29 cellular contexts compared by ENCODE assay signal in genomic region chrX:39928704-39929439, GRCh38.
DNase-seq lines count a peak whose midpoint lies in the region; ATAC-seq, FAIRE-seq and TF ChIP-seq lines count a peak whose summit lies in the region.
"Had no signal": no experiment of that assay in that cellular context is flagged by ENCODE, and none has a peak within 500 bp of the region (broad histone marks: within the 10 kb centered on the region; RNA-seq: fewer than 3 reads in every experiment).

No MANE protein-coding gene starts in this region.

- no peak for TF ChIP-seq CTCF in A549 (IDR thresholded peaks at IDR 0.05)

- FAIRE-seq in A549 (lab: Jason Lieb, UNC): peak; percentile 89
- FAIRE-seq: A204.1, D721Med, keratinocyte had no signal

- TF ChIP-seq EP300 in A549 (IDR thresholded peaks at IDR 0.05): 0 out of 5 replicates have a peak, but pooled peaks of 1 of the 2 experiments have one; percentile 42

- TF ChIP-seq POLR2A in A549 (IDR thresholded peaks at IDR 0.05; ENCODE audit: low read length): no peak

- CTCF ChIA-PET in A549 (lab: Yijun Ruan, JAX): interaction anchor here (1.2 kb wide), 1 partner anchor 198 kb away, joined by 5 read pairs; no protein-coding TSS in a partner anchor

- TF ChIP-seq RAD21 in A549 (conservative IDR thresholded peaks at IDR 0.05 in 1 of 2, IDR thresholded peaks at IDR 0.05 in 1 of 2): no peak; a peak in 1 of 5 replicates

- H3K9me3 ChIP-seq in A549: no peaks in the 10 kb centered on the region
- H3K9me3 ChIP-seq: SJCRH30 had no signal

- peak overlapping the region; percentile 78 for H3K4me2 ChIP-seq in A549
- H3K4me2 ChIP-seq: GM23338 had no signal

- ATAC-seq in A549: peak; percentile 80 to 85
- peak; percentile 60 for ATAC-seq in esophagus mucosa
- ATAC-seq in HG03108 (IDR thresholded peaks at IDR 0.05; ENCODE audit: unreplicated experiment): no peak
- ATAC-seq: activated T-cell treated with anti-CD3 and anti-CD28 coated beads, Interleukin-2, amount 50 U/mL, for 4 hours; GM23338; naive thymus-derived CD4-positive, alpha-beta T cell; stimulated activated naive B cell treated with anti-CD40 and anti-IgM and Interleukin-4, amounts not matched to agents 10 μg/mL and 1 μg/mL and 100 μg/mL, for 72 hours had no signal

- H3K4me1 ChIP-seq in A549: peaks cover 35% of the 10 kb centered on the region
- H3K4me1 ChIP-seq: SJCRH30 had no signal

- DNase-seq in A549 (ENCODE audit: low read depth in 1 of 2, low spot score in 1 of 2) (peak; percentile 61 to 88), NCI-H69 (lab: John Stamatoyannopoulos, UW) (peak; percentile 84), posterior vena cava (ENCODE audit: low spot score) (peak; percentile 35), NCI-H446 (lab: John Stamatoyannopoulos, UW) (no peak), dermis blood vessel endothelial cell (no peak), epidermal melanocyte (ENCODE audit: insufficient read length, low spot score) (no peak)
- DNase-seq: activated CD4-positive, alpha-beta T cell treated with anti-CD3 and anti-CD28 coated beads for 48 hours; activated naive CD4-positive, alpha-beta T cell treated with Interleukin-2 at 50 U/mL for 16 hours; activated T-cell treated with anti-CD3 and anti-CD28 coated beads, Interleukin-2, amount 50 U/mL, for 4 hours; CD4-positive, alpha-beta T cell; erythroblast; head of caudate nucleus; midbrain; naive thymus-derived CD4-positive, alpha-beta T cell; NCI-H1092; NCI-H1694 treated with DMSO at 0.1 percent for 48 hours; NCI-H446 treated with DMSO at 0.1 percent for 48 hours; occipital lobe; SJCRH30; stimulated activated naive B cell treated with anti-CD40 and anti-IgM and Interleukin-4, amounts not matched to agents 10 μg/mL and 1 μg/mL and 100 μg/mL, for 72 hours; SW 1271; T-helper 9 cell; WERI-Rb-1 had no signal

- intact Hi-C loops in posterior vena cava (cut with DNase I): no loop called here

- no peak overlapping the region for H3K4me3 ChIP-seq in A549
- H3K4me3 ChIP-seq: GM23338, SJCRH30 had no signal

- WGBS in A549 (ENCODE audit: missing lambda C conversion rate): 23% methylated on average over 6 of the region's 8 CpGs

- POLR2A ChIA-PET in A549 (lab: Yijun Ruan, JAX): no interaction called here

- H3K27ac ChIP-seq in A549: peak overlapping the region; percentile 89 to 90
- H3K27ac ChIP-seq: SJCRH30, WERI-Rb-1 had no signal

TF ChIP-seq in A549, 52 proteins besides CTCF, POLR2A, EP300 and RAD21:
- peak; percentile 55; the same call in 1 of the 2 replicates for TF ChIP-seq GATA3 (IDR thresholded peaks at IDR 0.05; ENCODE audit: borderline replicate concordance)
- TF ChIP-seq KDM5A (IDR thresholded peaks at IDR 0.05): no peak
- TF ChIP-seq CBX8 (IDR thresholded peaks at IDR 0.05): no peak
- no peak for TF ChIP-seq CHD2 (IDR thresholded peaks at IDR 0.05; ENCODE audit: low read length, partially characterized antibody)
- no peak; the same call in 1 of the 2 replicates for TF ChIP-seq FOXS1 (CRISPR knock-in tag; IDR thresholded peaks at IDR 0.05)
- no peak for TF ChIP-seq CBX2 (IDR thresholded peaks at IDR 0.05; ENCODE audit: borderline replicate concordance, low read depth)
- TF ChIP-seq BCL3 (IDR thresholded peaks at IDR 0.05): no peak
- TF ChIP-seq PBX3 (IDR thresholded peaks at IDR 0.05): peak; percentile 19; the same call in 1 of the 2 replicates
- TF ChIP-seq HDAC2 (IDR thresholded peaks at IDR 0.05): no peak
- no peak for TF ChIP-seq ESRRA (IDR thresholded peaks at IDR 0.05; ENCODE audit: borderline replicate concordance, low read length)
- no peak for TF ChIP-seq JUN (IDR thresholded peaks at IDR 0.05)
- no peak for TF ChIP-seq SREBF2 (IDR thresholded peaks at IDR 0.05)
- TF ChIP-seq USF2 (IDR thresholded peaks at IDR 0.05): no peak
- no peak for TF ChIP-seq HEYL (CRISPR knock-in tag; IDR thresholded peaks at IDR 0.05)
- 0 out of 3 replicates have a peak, but pooled peaks have one; percentile 19 for TF ChIP-seq SMC3 (IDR thresholded peaks at IDR 0.05)
- no peak for TF ChIP-seq ZSCAN20 (CRISPR knock-in tag; IDR thresholded peaks at IDR 0.05)
- TF ChIP-seq MAFK (IDR thresholded peaks at IDR 0.05; ENCODE audit: partially characterized antibody): peak; percentile 48
- TF ChIP-seq POLR2AphosphoS2 (conservative IDR thresholded peaks at IDR 0.05; ENCODE audit: low read length): no peak
- TF ChIP-seq NFE2L2 (conservative IDR thresholded peaks at IDR 0.05; ENCODE audit: low read length): no peak
- TF ChIP-seq RCOR1 (IDR thresholded peaks at IDR 0.05; ENCODE audit: low read depth, low read length): no peak
- TF ChIP-seq, protein P1, sequence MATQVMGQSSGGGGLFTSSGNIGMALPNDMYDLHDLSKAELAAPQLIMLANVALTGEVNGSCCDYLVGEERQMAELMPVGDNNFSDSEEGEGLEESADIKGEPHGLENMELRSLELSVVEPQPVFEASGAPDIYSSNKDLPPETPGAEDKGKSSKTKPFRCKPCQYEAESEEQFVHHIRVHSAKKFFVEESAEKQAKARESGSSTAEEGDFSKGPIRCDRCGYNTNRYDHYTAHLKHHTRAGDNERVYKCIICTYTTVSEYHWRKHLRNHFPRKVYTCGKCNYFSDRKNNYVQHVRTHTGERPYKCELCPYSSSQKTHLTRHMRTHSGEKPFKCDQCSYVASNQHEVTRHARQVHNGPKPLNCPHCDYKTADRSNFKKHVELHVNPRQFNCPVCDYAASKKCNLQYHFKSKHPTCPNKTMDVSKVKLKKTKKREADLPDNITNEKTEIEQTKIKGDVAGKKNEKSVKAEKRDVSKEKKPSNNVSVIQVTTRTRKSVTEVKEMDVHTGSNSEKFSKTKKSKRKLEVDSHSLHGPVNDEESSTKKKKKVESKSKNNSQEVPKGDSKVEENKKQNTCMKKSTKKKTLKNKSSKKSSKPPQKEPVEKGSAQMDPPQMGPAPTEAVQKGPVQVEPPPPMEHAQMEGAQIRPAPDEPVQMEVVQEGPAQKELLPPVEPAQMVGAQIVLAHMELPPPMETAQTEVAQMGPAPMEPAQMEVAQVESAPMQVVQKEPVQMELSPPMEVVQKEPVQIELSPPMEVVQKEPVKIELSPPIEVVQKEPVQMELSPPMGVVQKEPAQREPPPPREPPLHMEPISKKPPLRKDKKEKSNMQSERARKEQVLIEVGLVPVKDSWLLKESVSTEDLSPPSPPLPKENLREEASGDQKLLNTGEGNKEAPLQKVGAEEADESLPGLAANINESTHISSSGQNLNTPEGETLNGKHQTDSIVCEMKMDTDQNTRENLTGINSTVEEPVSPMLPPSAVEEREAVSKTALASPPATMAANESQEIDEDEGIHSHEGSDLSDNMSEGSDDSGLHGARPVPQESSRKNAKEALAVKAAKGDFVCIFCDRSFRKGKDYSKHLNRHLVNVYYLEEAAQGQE (IDR thresholded peaks at IDR 0.05): no peak
- no peak for TF ChIP-seq NR3C1 (IDR thresholded peaks at IDR 0.05)
- TF ChIP-seq EHF (CRISPR knock-in tag; IDR thresholded peaks at IDR 0.05): no peak
- TF ChIP-seq, protein P2, sequence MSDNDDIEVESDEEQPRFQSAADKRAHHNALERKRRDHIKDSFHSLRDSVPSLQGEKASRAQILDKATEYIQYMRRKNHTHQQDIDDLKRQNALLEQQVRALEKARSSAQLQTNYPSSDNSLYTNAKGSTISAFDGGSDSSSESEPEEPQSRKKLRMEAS (IDR thresholded peaks at IDR 0.05): peak; percentile 54; the same call in 1 of the 2 replicates
- TF ChIP-seq MAZ (IDR thresholded peaks at IDR 0.05; ENCODE audit: borderline replicate concordance, low read depth, low read length): no peak
- no peak for TF ChIP-seq HOXB5 (CRISPR knock-in tag; IDR thresholded peaks at IDR 0.05)
- TF ChIP-seq JUNB (IDR thresholded peaks at IDR 0.05): no peak
- no peak for TF ChIP-seq MYC (IDR thresholded peaks at IDR 0.05; ENCODE audit: borderline replicate concordance, low read length)
- TF ChIP-seq BHLHE40 (IDR thresholded peaks at IDR 0.05; ENCODE audit: low read depth, low read length): no peak

Comparison
In these comparisons a context has a peak if more than half of its experiments do, and no peak if none do; other contexts are left out.
1. DNase-seq: peak in A549 (2 of 2), NCI-H69 (single experiment) and posterior vena cava (single experiment); none in NCI-H446 (0 of 2), dermis blood vessel endothelial cell (single experiment) and epidermal melanocyte (single experiment).